ENCODE assay signal across 8 cellular contexts in genomic region chr1:66330711-66331110, GRCh38.
DNase-seq lines count a peak whose midpoint lies in the region; ATAC-seq, FAIRE-seq and TF ChIP-seq lines count a peak whose summit lies in the region.

No MANE protein-coding gene starts in this region.

- no peaks in the 10 kb centered on the region for H3K36me3 Mint-ChIP-seq in WTC11

- H3K27me3 Mint-ChIP-seq in WTC11 (ENCODE audit: low read depth): no peaks in the 10 kb centered on the region; the same call in 1 of the 2 replicates

- H3K27ac ChIP-seq in right atrium auricular region: peak overlapping the region; percentile 88 to 94

- DNase-seq in right atrium auricular region (ENCODE audit: low spot score) (no peak), Right ventricle myocardium superior (no peak), WTC11 (ENCODE audit: low spot score) (no peak), kidney glomerular epithelial cell (lab: John Stamatoyannopoulos, UW) (peak; percentile 9), urothelium cell line (ENCODE audit: low spot score) (peak; percentile 27), GM19240 (ENCODE audit: insufficient read length, low spot score) (no peak), SHP77 treated with DMSO at 0.1 percent for 48 hours (lab: John Stamatoyannopoulos, UW) (no peak), NCI-H345 treated with DMSO at 0.1 percent for 48 hours (lab: John Stamatoyannopoulos, UW; ENCODE audit: unreplicated experiment) (no peak)

- H3K27me3 ChIP-seq in right atrium auricular region: no peaks in the 10 kb centered on the region

- FAIRE-seq in urothelium cell line (lab: Jason Lieb, UNC): no peak

- POLR2A ChIA-PET in WTC11 (lab: Charles Lee): no interaction called here

- TF ChIP-seq CTCF in right atrium auricular region (IDR thresholded peaks at IDR 0.05) (no peak), WTC11 (IDR thresholded peaks at IDR 0.05) (no peak)

- no peak for ATAC-seq in Right ventricle myocardium superior (ENCODE audit: poor library complexity)
- no peak for ATAC-seq in WTC11

- H3K4me3 Mint-ChIP-seq in WTC11: peak overlapping the region; percentile 5; the same call in 1 of the 2 replicates

- peaks cover 49% of the 10 kb centered on the region for H3K4me1 Mint-ChIP-seq in WTC11

- no peaks in the 10 kb centered on the region for H3K9me3 Mint-ChIP-seq in WTC11

- H3K4me1 ChIP-seq in right atrium auricular region: peaks cover 0 to 46% of the 10 kb centered on the region in 2 donors

- intact Hi-C loops in Right ventricle myocardium superior (cut with DNase I): loop anchor here (5.0 kb wide), 1 partner anchor 58 kb away; no protein-coding TSS in a partner anchor

- CTCF ChIA-PET in WTC11 (lab: Charles Lee): no interaction called here

- H3K9me3 ChIP-seq in right atrium auricular region: no peaks in the 10 kb centered on the region

- no peaks in the 10 kb centered on the region for H3K36me3 ChIP-seq in right atrium auricular region

- H3K4me3 ChIP-seq in right atrium auricular region: no peak overlapping the region

- peak overlapping the region; percentile 28; the same call in 1 of the 2 replicates for H3K27ac Mint-ChIP-seq in WTC11

TF ChIP-seq in WTC11, 78 proteins besides CTCF, POLR2A, EP300 and RAD21 (continues in another document):
- TF ChIP-seq, protein P1, sequence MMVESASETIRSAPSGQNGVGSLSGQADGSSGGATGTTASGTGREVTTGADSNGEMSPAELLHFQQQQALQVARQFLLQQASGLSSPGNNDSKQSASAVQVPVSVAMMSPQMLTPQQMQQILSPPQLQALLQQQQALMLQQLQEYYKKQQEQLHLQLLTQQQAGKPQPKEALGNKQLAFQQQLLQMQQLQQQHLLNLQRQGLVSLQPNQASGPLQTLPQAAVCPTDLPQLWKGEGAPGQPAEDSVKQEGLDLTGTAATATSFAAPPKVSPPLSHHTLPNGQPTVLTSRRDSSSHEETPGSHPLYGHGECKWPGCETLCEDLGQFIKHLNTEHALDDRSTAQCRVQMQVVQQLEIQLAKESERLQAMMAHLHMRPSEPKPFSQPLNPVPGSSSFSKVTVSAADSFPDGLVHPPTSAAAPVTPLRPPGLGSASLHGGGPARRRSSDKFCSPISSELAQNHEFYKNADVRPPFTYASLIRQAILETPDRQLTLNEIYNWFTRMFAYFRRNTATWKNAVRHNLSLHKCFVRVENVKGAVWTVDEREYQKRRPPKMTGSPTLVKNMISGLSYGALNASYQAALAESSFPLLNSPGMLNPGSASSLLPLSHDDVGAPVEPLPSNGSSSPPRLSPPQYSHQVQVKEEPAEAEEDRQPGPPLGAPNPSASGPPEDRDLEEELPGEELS (CRISPR knock-in tag; IDR thresholded peaks at IDR 0.05): no peak
- TF ChIP-seq MXD4 (CRISPR knock-in tag; IDR thresholded peaks at IDR 0.05; ENCODE audit: borderline replicate concordance): no peak
- TF ChIP-seq, protein P2, sequence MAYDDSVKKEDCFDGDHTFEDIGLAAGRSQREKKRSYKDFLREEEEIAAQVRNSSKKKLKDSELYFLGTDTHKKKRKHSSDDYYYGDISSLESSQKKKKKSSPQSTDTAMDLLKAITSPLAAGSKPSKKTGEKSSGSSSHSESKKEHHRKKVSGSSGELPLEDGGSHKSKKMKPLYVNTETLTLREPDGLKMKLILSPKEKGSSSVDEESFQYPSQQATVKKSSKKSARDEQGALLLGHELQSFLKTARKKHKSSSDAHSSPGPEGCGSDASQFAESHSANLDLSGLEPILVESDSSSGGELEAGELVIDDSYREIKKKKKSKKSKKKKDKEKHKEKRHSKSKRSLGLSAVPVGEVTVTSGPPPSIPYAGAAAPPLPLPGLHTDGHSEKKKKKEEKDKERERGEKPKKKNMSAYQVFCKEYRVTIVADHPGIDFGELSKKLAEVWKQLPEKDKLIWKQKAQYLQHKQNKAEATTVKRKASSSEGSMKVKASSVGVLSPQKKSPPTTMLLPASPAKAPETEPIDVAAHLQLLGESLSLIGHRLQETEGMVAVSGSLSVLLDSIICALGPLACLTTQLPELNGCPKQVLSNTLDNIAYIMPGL (CRISPR knock-in tag; IDR thresholded peaks at IDR 0.05): no peak
- TF ChIP-seq RORB (CRISPR knock-in tag; IDR thresholded peaks at IDR 0.05): no peak
- TF ChIP-seq CREM (CRISPR knock-in tag; IDR thresholded peaks at IDR 0.05): no peak
- TF ChIP-seq, protein P3, sequence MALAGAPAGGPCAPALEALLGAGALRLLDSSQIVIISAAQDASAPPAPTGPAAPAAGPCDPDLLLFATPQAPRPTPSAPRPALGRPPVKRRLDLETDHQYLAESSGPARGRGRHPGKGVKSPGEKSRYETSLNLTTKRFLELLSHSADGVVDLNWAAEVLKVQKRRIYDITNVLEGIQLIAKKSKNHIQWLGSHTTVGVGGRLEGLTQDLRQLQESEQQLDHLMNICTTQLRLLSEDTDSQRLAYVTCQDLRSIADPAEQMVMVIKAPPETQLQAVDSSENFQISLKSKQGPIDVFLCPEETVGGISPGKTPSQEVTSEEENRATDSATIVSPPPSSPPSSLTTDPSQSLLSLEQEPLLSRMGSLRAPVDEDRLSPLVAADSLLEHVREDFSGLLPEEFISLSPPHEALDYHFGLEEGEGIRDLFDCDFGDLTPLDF (CRISPR knock-in tag; IDR thresholded peaks at IDR 0.05): no peak
- no peak for TF ChIP-seq FOXP1 (CRISPR knock-in tag; IDR thresholded peaks at IDR 0.05; ENCODE audit: borderline replicate concordance)
- TF ChIP-seq ATF6 (CRISPR knock-in tag; IDR thresholded peaks at IDR 0.05): no peak
- no peak for TF ChIP-seq MYBL2 (CRISPR knock-in tag; IDR thresholded peaks at IDR 0.05)
- TF ChIP-seq GTF2I (CRISPR knock-in tag; conservative IDR thresholded peaks at IDR 0.05): no peak
- TF ChIP-seq ZNF512 (CRISPR knock-in tag; IDR thresholded peaks at IDR 0.05; ENCODE audit: borderline replicate concordance): no peak
- TF ChIP-seq ZMAT4 (CRISPR knock-in tag; IDR thresholded peaks at IDR 0.05): no peak
- no peak for TF ChIP-seq ZNF219 (CRISPR knock-in tag; IDR thresholded peaks at IDR 0.05; ENCODE audit: borderline replicate concordance)
- TF ChIP-seq ZNF425 (CRISPR knock-in tag; conservative IDR thresholded peaks at IDR 0.05): no peak

Comparison
In these comparisons a context has a peak if more than half of its experiments do, and no peak if none do; other contexts are left out.
1. DNase-seq: peak in kidney glomerular epithelial cell (single experiment) and urothelium cell line (single experiment); none in right atrium auricular region (single experiment), Right ventricle myocardium superior (single experiment), WTC11 (single experiment), GM19240 (single experiment), SHP77 treated with DMSO at 0.1 percent for 48 hours (single experiment) and NCI-H345 treated with DMSO at 0.1 percent for 48 hours (single experiment).